In the genomic region with DNA sequence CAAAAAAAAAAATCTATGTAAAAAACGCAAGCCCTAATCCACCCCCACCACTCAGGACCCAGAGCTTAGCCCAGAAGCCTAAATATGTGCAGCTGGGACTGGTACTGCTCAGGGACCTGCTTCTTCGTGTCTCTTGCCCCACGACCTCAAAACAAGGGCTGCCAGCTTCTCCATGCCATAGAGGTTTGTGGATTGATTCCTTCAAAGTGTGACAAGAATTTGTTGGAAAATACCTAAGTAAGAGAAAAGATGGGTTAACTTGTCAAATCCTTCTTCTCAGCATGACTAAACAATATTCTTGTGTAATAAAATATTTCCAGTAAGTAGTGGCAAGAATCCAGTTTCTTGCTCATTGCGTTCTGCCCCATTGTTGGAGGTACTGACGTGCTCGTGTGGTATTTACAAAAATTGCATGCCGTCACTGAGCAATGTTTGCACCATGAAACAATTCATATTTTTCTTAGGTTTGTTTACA, we compare ENCODE assay signal across 17 cellular contexts. TPM values are rescaled to one million over a fixed set of nuclear protein-coding genes. Genes with fewer than 3 reads are reported as not detected.
DNase-seq lines count a peak whose midpoint lies in the region; ATAC-seq and TF ChIP-seq lines count a peak whose summit lies in the region.
"Had no signal": no experiment of that assay in that cellular context is flagged by ENCODE, and none has a peak within 500 bp of the region (broad histone marks: within the 10 kb centered on the region; RNA-seq: fewer than 3 reads in every experiment).

No MANE protein-coding gene starts in this region.

- H3K4me1 ChIP-seq in Karpas-422 (ENCODE audit: low read length), result peaks cover 4% of the 10 kb centered on the region; the same call in 1 of the 2 replicates

- no peak overlapping the region for H3K27ac ChIP-seq in Karpas-422 (ENCODE audit: low read length)
- H3K27ac ChIP-seq: SK-N-MC had no signal

- no peaks in the 10 kb centered on the region for H3K36me3 Mint-ChIP-seq in effector memory CD8-positive, alpha-beta T cell (ENCODE audit: insufficient read depth)

- no peak for TF ChIP-seq CTCF in BJ (IDR thresholded peaks at IDR 0.05; ENCODE audit: insufficient read depth, low read depth, low read length)

- no peak overlapping the region for H2AFZ ChIP-seq in Karpas-422 (ENCODE audit: low read length)

- H3K4me3 Mint-ChIP-seq in effector memory CD8-positive, alpha-beta T cell, result no peak overlapping the region

- H3K4me2 ChIP-seq in Karpas-422 (ENCODE audit: low read depth, low read length, poor library complexity, severe bottlenecking), result no peak overlapping the region

- DNase-seq in BJ (ENCODE audit: low read depth), result peak; percentile 63
- DNase-seq in M059J (ENCODE audit: low read depth), result peak; percentile 81
- DNase-seq in dedifferentiated amniotic fluid mesenchymal stem cell (ENCODE audit: extremely low spot score), result peak; percentile 72
- DNase-seq in non-pigmented ciliary epithelial cell (ENCODE audit: low read depth), result peak; percentile 90
- no peak for DNase-seq in activated naive CD4-positive, alpha-beta T cell treated with anti-CD3 and anti-CD28 coated beads, Interleukin-2, amount 50 U/mL, for 16 hours
- DNase-seq in effector memory CD8-positive, alpha-beta T cell, result no peak
- DNase-seq in Karpas-422, result no peak
- DNase-seq: activated CD4-positive, CD25-positive, alpha-beta regulatory T cell; COR-L47; midbrain; NCI-H146; stimulated activated CD4-positive, alpha-beta T cell treated with anti-CD3 and anti-CD28 coated beads, Interleukin-4, amount 100 ng/mL, for 24 hours; stimulated activated naive CD8-positive, alpha-beta T cell treated with anti-CD3 and anti-CD28 coated beads, Interleukin-15, Interleukin-2, amounts not matched to agents 100 U/mL and 50 U/mL, for 24 hours had no signal

- H3K4me3 ChIP-seq in BJ (ENCODE audit: low read depth, low read length) (no peak overlapping the region), Karpas-422 (ENCODE audit: low read length) (no peak overlapping the region)
- H3K4me3 ChIP-seq: SK-N-MC had no signal

- no peaks in the 10 kb centered on the region for H3K36me3 ChIP-seq in BJ (ENCODE audit: control insufficient read depth, insufficient read depth, low read length)
- no peaks in the 10 kb centered on the region for H3K36me3 ChIP-seq in Karpas-422 (ENCODE audit: insufficient read depth, low read length)

- H3K9me3 Mint-ChIP-seq in effector memory CD8-positive, alpha-beta T cell, result no peaks in the 10 kb centered on the region

- H3K9me2 ChIP-seq in Karpas-422 (replicated peaks; ENCODE audit: insufficient read depth, low read length), result no peaks in the 10 kb centered on the region

- no peaks in the 10 kb centered on the region for H4K20me1 ChIP-seq in Karpas-422 (ENCODE audit: insufficient read depth, low read depth, low read length)

- no peaks in the 10 kb centered on the region for H3K9me3 ChIP-seq in Karpas-422 (ENCODE audit: low read length)

- ATAC-seq in effector memory CD8-positive, alpha-beta T cell (replicated peaks), result no peak
- ATAC-seq in GM18907 (IDR thresholded peaks at IDR 0.05; ENCODE audit: unreplicated experiment), result no peak
- ATAC-seq: stimulated activated naive CD8-positive, alpha-beta T cell treated with anti-CD3 and anti-CD28 coated beads, Interleukin-15, Interleukin-2, amounts not matched to agents 100 U/mL and 50 U/mL, for 24 hours had no signal

- no peaks in the 10 kb centered on the region for H3K79me2 ChIP-seq in Karpas-422 (ENCODE audit: low read length)

- H3K27ac Mint-ChIP-seq in effector memory CD8-positive, alpha-beta T cell, result no peak overlapping the region

- H3K9ac ChIP-seq in Karpas-422 (ENCODE audit: low read length), result no peak overlapping the region

- CTCF ChIA-PET in BJ (lab: Yijun Ruan, JAX), result interaction anchor here (0.6 to 1.3 kb wide), 3 partner anchors 10 to 128 kb away, joined by 3 read pairs; partner anchors contain the start of gene TM4SF20

- peaks cover 0 to 4% of the 10 kb centered on the region in 2 donors for H3K4me1 Mint-ChIP-seq in effector memory CD8-positive, alpha-beta T cell (ENCODE audit: low read depth in 2 of 2)

- POLR2A ChIA-PET in BJ (lab: Charles Lee), result interaction anchor here (0.5 kb wide), 1 partner anchor 219 kb away, joined by 6 read pairs; no protein-coding TSS in a partner anchor

- H3K27me3 ChIP-seq in BJ (ENCODE audit: control insufficient read depth, insufficient read depth, low read length), result no peaks in the 10 kb centered on the region
- no peaks in the 10 kb centered on the region for H3K27me3 ChIP-seq in Karpas-422 (ENCODE audit: low read length)

- peaks cover 18 to 63% of the 10 kb centered on the region in 2 donors for H3K27me3 Mint-ChIP-seq in effector memory CD8-positive, alpha-beta T cell

RNA-seq across cellular contexts. Expression of gene SCYGR1, which starts 0.8 kb away (rescaled TPM):
- not detected in 2 replicates for polyA plus RNA-seq in BJ (2011; rRNA removed)
- not detected in 2 replicates for polyA minus RNA-seq in BJ (2011; rRNA and poly(A)+ RNA removed)
- total RNA-seq in M059J (2014; rRNA removed; shearing (Covaris generic)), result not detected in 2 replicates
- total RNA-seq in Karpas-422 (2014; rRNA removed; shearing (Covaris generic); ENCODE audit: low replicate concordance), result not detected in 2 replicates
- total RNA-seq: endothelial cell of umbilical vein, posterior vena cava had no signal
- polyA plus RNA-seq: endothelial cell of umbilical vein had no signal

RNA-seq across cellular contexts. Expression of gene TM4SF20, which starts 9.5 kb away (rescaled TPM):
- 0.56 and 1.3 TPM in 2 replicates for polyA plus RNA-seq in BJ (2011; rRNA removed)
- 0.31 and 0.66 TPM in 2 replicates for polyA minus RNA-seq in BJ (2011; rRNA and poly(A)+ RNA removed)
- not detected in 2 replicates for total RNA-seq in M059J (2014; rRNA removed; shearing (Covaris generic))
- not detected in 2 replicates for total RNA-seq in Karpas-422 (2014; rRNA removed; shearing (Covaris generic); ENCODE audit: low replicate concordance)
- total RNA-seq: endothelial cell of umbilical vein had no signal
- polyA plus RNA-seq: endothelial cell of umbilical vein had no signal

Comparison
In these comparisons a context has a peak if more than half of its experiments do, and no peak if none do; other contexts are left out.
1. DNase-seq: peak in BJ (single experiment), M059J (single experiment), dedifferentiated amniotic fluid mesenchymal stem cell (single experiment) and non-pigmented ciliary epithelial cell (single experiment); none in activated naive CD4-positive, alpha-beta T cell treated with anti-CD3 and anti-CD28 coated beads, Interleukin-2, amount 50 U/mL, for 16 hours (single experiment), effector memory CD8-positive, alpha-beta T cell (0 of 3) and Karpas-422 (single experiment).